12 cellular contexts compared by ENCODE assay signal in genomic region chr10:3774018-3774813, GRCh38. TPM values are rescaled to one million over a fixed set of nuclear protein-coding genes. Genes with fewer than 3 reads are reported as not detected.
A peak's percentile ranks its signal among the peaks of the same experiment; 100 is the strongest.
DNase-seq lines count a peak whose midpoint lies in the region; ATAC-seq and TF ChIP-seq lines count a peak whose summit lies in the region.
"Had no signal": no experiment of that assay in that cellular context is flagged by ENCODE, and none has a peak within 500 bp of the region (broad histone marks: within the 10 kb centered on the region; RNA-seq: fewer than 3 reads in every experiment).

No MANE protein-coding gene starts in this region.

- H3K27ac Mint-ChIP-seq in Calu3 (ENCODE audit: unreplicated experiment), result peak overlapping the region; percentile 99
- peak overlapping the region; percentile 56 to 75 for H3K27ac Mint-ChIP-seq in T-cell
- peak overlapping the region; percentile 17 for H3K27ac Mint-ChIP-seq in endothelial cell (ENCODE audit: unreplicated experiment)
- H3K27ac Mint-ChIP-seq in neural progenitor cell, result peak overlapping the region; percentile 4

- H3K4me1 ChIP-seq in neural progenitor cell, result peaks cover 22% of the 10 kb centered on the region

- no TSS peak for BruUV-seq in Calu3 (replicated peaks; lab: Mats Ljungman, UMichigan)

- H3K4me3 ChIP-seq in neural progenitor cell, result no peak overlapping the region

- H3K36me3 ChIP-seq in neural progenitor cell, result peaks cover 7% of the 10 kb centered on the region

- H3K4me3 Mint-ChIP-seq in Calu3 (ENCODE audit: low read depth, unreplicated experiment), result no peak overlapping the region
- peak overlapping the region in 1 of 3 donors; percentile 47 for H3K4me3 Mint-ChIP-seq in T-cell
- no peak overlapping the region for H3K4me3 Mint-ChIP-seq in endothelial cell (ENCODE audit: unreplicated experiment)
- no peak overlapping the region for H3K4me3 Mint-ChIP-seq in neural progenitor cell
- H3K4me3 Mint-ChIP-seq: mesothelial cell of epicardium had no signal

- H3K36me3 Mint-ChIP-seq in Calu3 (ENCODE audit: insufficient read depth, unreplicated experiment) (peaks cover 59% of the 10 kb centered on the region), T-cell (peaks cover 40% of the 10 kb centered on the region), endothelial cell (ENCODE audit: low read depth, unreplicated experiment) (peaks cover 43% of the 10 kb centered on the region), neural progenitor cell (peaks cover 26% of the 10 kb centered on the region)

- H3F3A ChIP-seq in neural progenitor cell (ENCODE audit: low read depth), result peaks cover 11% of the 10 kb centered on the region

- CTCF ChIA-PET in Calu3 (lab: Charles Lee) (interaction anchor here (1.9 kb wide), 1 partner anchor 10 kb away, joined by 8 read pairs; no protein-coding TSS in a partner anchor), T-cell (lab: Charles Lee) (interaction anchor here in 1 of 2 donors (0.7 to 1.2 kb wide), 2 partner anchors 9 to 37 kb away, joined by 4 read pairs; no protein-coding TSS in a partner anchor)

- POLR2A ChIA-PET in T-cell (lab: Charles Lee), result interaction anchor here (0.9 to 2.9 kb wide), 13 partner anchors 8 to 207 kb away, joined by 3 to 23 read pairs (median 5); partner anchors contain the start of gene KLF6 (in 1 of the 2)

- TF ChIP-seq CTCF in Calu3 (IDR thresholded peaks at IDR 0.05; ENCODE audit: unreplicated experiment) (no peak), endothelial cell (IDR thresholded peaks at IDR 0.05; ENCODE audit: unreplicated experiment) (no peak), neural progenitor cell (IDR thresholded peaks at IDR 0.05) (no peak)

- no peak overlapping the region for H3K9ac ChIP-seq in neural progenitor cell

- H3K9me3 ChIP-seq in neural progenitor cell (ENCODE audit: low read depth), result no peaks in the 10 kb centered on the region

- H3K27ac ChIP-seq in neural progenitor cell, result no peak overlapping the region

- no peaks in the 10 kb centered on the region for H3K9me3 Mint-ChIP-seq in Calu3 (ENCODE audit: low read depth, unreplicated experiment)
- H3K9me3 Mint-ChIP-seq in T-cell, result no peaks in the 10 kb centered on the region
- no peaks in the 10 kb centered on the region for H3K9me3 Mint-ChIP-seq in endothelial cell (ENCODE audit: unreplicated experiment)
- peaks cover 2% of the 10 kb centered on the region for H3K9me3 Mint-ChIP-seq in neural progenitor cell
- H3K9me3 Mint-ChIP-seq: mesothelial cell of epicardium had no signal

- no peak overlapping the region for H3K4me2 ChIP-seq in neural progenitor cell

- intact Hi-C loops in Calu3 (cut with micrococcal nuclease; ENCODE audit: unreplicated experiment), result no loop called here

- H2AFZ ChIP-seq in neural progenitor cell (replicated peaks), result no peak overlapping the region

- peaks cover 26% of the 10 kb centered on the region for H4K20me1 ChIP-seq in neural progenitor cell (ENCODE audit: low read depth)

- DNase-seq in Calu3, result no peak
- peak in 1 of 34 experiments; percentile 9 for DNase-seq in T-cell
- DNase-seq in endothelial cell (ENCODE audit: low spot score), result no peak
- no peak for DNase-seq in neural progenitor cell (ENCODE audit: low spot score)
- DNase-seq in NCI-H446 treated with DMSO at 0.1 percent for 48 hours (lab: John Stamatoyannopoulos, UW), result no peak
- no peak for DNase-seq in NCI-H2029 treated with DMSO at 0.1 percent for 48 hours (lab: John Stamatoyannopoulos, UW)
- DNase-seq: activated gamma-delta T cell treated with Interleukin-2 at 50 U/mL for 16 hours, DMS79, SHP77 had no signal

- no peaks in the 10 kb centered on the region for H3K27me3 ChIP-seq in neural progenitor cell

- H3K4me1 Mint-ChIP-seq in Calu3 (ENCODE audit: low read depth, unreplicated experiment), result peaks cover 29% of the 10 kb centered on the region
- H3K4me1 Mint-ChIP-seq in T-cell, result peaks cover 39 to 57% (median 56%) of the 10 kb centered on the region in 3 donors
- peaks cover 23% of the 10 kb centered on the region for H3K4me1 Mint-ChIP-seq in endothelial cell (ENCODE audit: unreplicated experiment)
- H3K4me1 Mint-ChIP-seq in neural progenitor cell, result peaks cover 25% of the 10 kb centered on the region

- ATAC-seq in T-cell (replicated peaks in 1 of 4), result no peak
- ATAC-seq in HG03469 (IDR thresholded peaks at IDR 0.05; ENCODE audit: unreplicated experiment), result no peak
- no peak for ATAC-seq in GM19351 (IDR thresholded peaks at IDR 0.05; ENCODE audit: unreplicated experiment)

- H3K27me3 Mint-ChIP-seq in Calu3 (ENCODE audit: unreplicated experiment) (no peaks in the 10 kb centered on the region), T-cell (no peaks in the 10 kb centered on the region), endothelial cell (ENCODE audit: unreplicated experiment) (peaks cover 3% of the 10 kb centered on the region), neural progenitor cell (ENCODE audit: insufficient read depth, low read depth) (no peaks in the 10 kb centered on the region)

- H3K79me2 ChIP-seq in neural progenitor cell (ENCODE audit: low read depth), result peaks cover 4% of the 10 kb centered on the region

RNA-seq across cellular contexts. Expression of gene KLF6, which starts 10.8 kb away (rescaled TPM):
- total RNA-seq in Calu3 (2022), result 140 and 161 TPM in 2 replicates
- 1,000 to 10,000 TPM in 1 of 5 donors, 100 to 1,000 TPM in 4; 285 to 1,180 (median 400) TPM for total RNA-seq in T-cell
- 328 TPM for total RNA-seq in endothelial cell (ENCODE audit: unreplicated experiment)
- total RNA-seq in neural progenitor cell (ENCODE audit: low replicate concordance), result 8.7 and 11.9 TPM in 2 replicates

Comparison
In these comparisons a context has a peak if more than half of its experiments do, and no peak if none do; other contexts are left out.
1. H3K27ac Mint-ChIP-seq: peak in every context shown above with its lines; median percentile 99 in Calu3; 66 in T-cell; 17 in endothelial cell; 4 in neural progenitor cell.
2. RNA of gene KLF6, which starts 10.8 kb away (total RNA-seq): 285 to 1,180 TPM in T-cell, 328 TPM in endothelial cell (single experiment) and 140 to 161 TPM in Calu3; 8.7 to 11.9 TPM in neural progenitor cell; every median in the first group is over 10 times any median in the second.